In genomic region chr15:82986442-82986780, GRCh38 we compare ENCODE assay signal across 8 cellular contexts. TPM values are rescaled to one million over a fixed set of nuclear protein-coding genes. Genes with fewer than 3 reads are reported as not detected.
DNase-seq lines count a peak whose midpoint lies in the region; ATAC-seq, FAIRE-seq and TF ChIP-seq lines count a peak whose summit lies in the region.

No MANE protein-coding gene starts in this region.

- no peak for TF ChIP-seq CTCF in MCF 10A (IDR thresholded peaks at IDR 0.05; ENCODE audit: unreplicated experiment)
- TF ChIP-seq CTCF in lower leg skin (IDR thresholded peaks at IDR 0.05), result no peak
- TF ChIP-seq CTCF in type B pancreatic cell (conservative IDR thresholded peaks at IDR 0.05), result no peak

- H3K4me1 Mint-ChIP-seq in MCF 10A (ENCODE audit: insufficient read depth, unreplicated experiment) (peaks cover 4% of the 10 kb centered on the region), type B pancreatic cell (ENCODE audit: unreplicated experiment) (peaks cover 17% of the 10 kb centered on the region)

- FAIRE-seq in GM12891 (lab: Jason Lieb, UNC), result no peak

- DNase-seq in GM12891 (ENCODE audit: insufficient read length, low spot score) (peak; percentile 45), NAMALWA (ENCODE audit: low spot score) (peak; percentile 67), MCF 10A (ENCODE audit: unreplicated experiment) (no peak), lower leg skin (ENCODE audit: low spot score in 2 of 2) (no peak), type B pancreatic cell (ENCODE audit: extremely low spot score, unreplicated experiment) (no peak), activated gamma-delta T cell treated with Interleukin-2 at 50 U/mL for 16 hours (no peak), 8988T (no peak)

- ATAC-seq in GM21825 (IDR thresholded peaks at IDR 0.05; ENCODE audit: unreplicated experiment), result peak; percentile 12

- BruUV-seq in MCF 10A (replicated peaks; lab: Mats Ljungman, UMichigan), result TSS peak; percentile 74

- H3K4me3 Mint-ChIP-seq in MCF 10A (ENCODE audit: unreplicated experiment) (peak overlapping the region; percentile 98), type B pancreatic cell (peak overlapping the region; percentile 100)

- peak overlapping the region; percentile 72 for H3K27ac Mint-ChIP-seq in MCF 10A (ENCODE audit: low read depth, unreplicated experiment)
- peak overlapping the region; percentile 96 for H3K27ac Mint-ChIP-seq in type B pancreatic cell

- TF ChIP-seq POLR2A in GM12891 (IDR thresholded peaks at IDR 0.05; ENCODE audit: low read depth, low read length), result no peak
- TF ChIP-seq POLR2A in lower leg skin (IDR thresholded peaks at IDR 0.05), result no peak

- WGBS in lower leg skin, 2 donors, result 0 to 2% methylated on average over 11 to 12 of the region's 12 CpGs

- H3K36me3 Mint-ChIP-seq in MCF 10A (ENCODE audit: insufficient read depth, unreplicated experiment), result peaks cover 39% of the 10 kb centered on the region
- H3K36me3 Mint-ChIP-seq in type B pancreatic cell, result peaks cover 11% of the 10 kb centered on the region

- H3K27me3 Mint-ChIP-seq in MCF 10A (ENCODE audit: insufficient read depth, unreplicated experiment) (no peaks in the 10 kb centered on the region), type B pancreatic cell (no peaks in the 10 kb centered on the region)

- intact Hi-C loops in MCF 10A (cut with micrococcal nuclease), result loop anchor here (2.0 to 5.0 kb wide), 2 partner anchors 138 to 234 kb away; no protein-coding TSS in a partner anchor
- intact Hi-C loops in lower leg skin (cut with DNase I; ENCODE audit: low total_unique reads), result no loop called here

- H3K4me3 ChIP-seq in lower leg skin (ENCODE audit: low read depth, poor library complexity, severe bottlenecking), result peak overlapping the region; percentile 53

- CTCF ChIA-PET in MCF 10A (lab: Yijun Ruan, JAX), result interaction anchor here (1.2 to 4.4 kb wide), 4 partner anchors 14 to 154 kb away, joined by 3 to 31 read pairs (median 12); partner anchors contain the start of gene C15orf40

- POLR2A ChIA-PET in MCF 10A (lab: Yijun Ruan, JAX), result interaction anchor here (0.5 to 3.6 kb wide), 32 partner anchors 8 to 1658 kb away, joined by 3 to 44 read pairs (median 5); partner anchors contain the start of genes BTBD1, C15orf40, RPS17 and WHAMM

- H3K9me3 Mint-ChIP-seq in MCF 10A (ENCODE audit: unreplicated experiment) (no peaks in the 10 kb centered on the region), type B pancreatic cell (no peaks in the 10 kb centered on the region)

TF ChIP-seq in GM12891, 5 proteins besides CTCF, POLR2A, EP300 and RAD21:
- TF ChIP-seq TAF1 (IDR thresholded peaks at IDR 0.05; ENCODE audit: low read depth, low read length), result no peak
- TF ChIP-seq POU2F2 (IDR thresholded peaks at IDR 0.05; ENCODE audit: low read depth, low read length), result no peak
- TF ChIP-seq SPI1 (IDR thresholded peaks at IDR 0.05; ENCODE audit: low read depth, low read length), result no peak
- no peak for TF ChIP-seq POLR2AphosphoS5 (IDR thresholded peaks at IDR 0.05; ENCODE audit: low read depth, low read length)
- TF ChIP-seq PAX5 (IDR thresholded peaks at IDR 0.05; ENCODE audit: insufficient read depth, low read length, severe bottlenecking), result no peak

RNA-seq across cellular contexts. Expression of gene RAMAC, which starts 0.4 kb away (rescaled TPM):
- polyA plus RNA-seq in GM12891 (2012; ENCODE audit: low read depth, missing spikeins), result 30.3 TPM
- total RNA-seq in MCF 10A (2022), result 21.0 and 25.6 TPM in 2 replicates
- total RNA-seq in lower leg skin, result 10 to 100 TPM; 26.5 to 32.1 (median 29.5) TPM
- 31.1 and 46.1 TPM in 2 replicates for total RNA-seq in type B pancreatic cell (ENCODE audit: low replicate concordance)

RNA-seq across cellular contexts. Expression of gene C15orf40, which starts 25.0 kb away (rescaled TPM):
- polyA plus RNA-seq in GM12891 (2012; ENCODE audit: low read depth, missing spikeins), result 28.7 TPM
- total RNA-seq in MCF 10A (2022) (38.1 and 39.3 TPM in 2 replicates), lower leg skin (10 to 100 TPM in 3 of 4 donors, 1 to 10 TPM in 1; 8.6 to 28.2 (median 22.5) TPM), type B pancreatic cell (ENCODE audit: low replicate concordance) (20.8 and 26.8 TPM in 2 replicates)

RNA-seq across cellular contexts. Expression of gene HOMER2, which starts 33.9 kb away (rescaled TPM):
- polyA plus RNA-seq in GM12891 (2012; ENCODE audit: low read depth, missing spikeins), result 5.2 TPM
- total RNA-seq in MCF 10A (2022), result 8.8 and 17.0 TPM in 2 replicates
- 100 to 1,000 TPM in 2 of 4 donors, 10 to 100 TPM in 2; 88.3 to 129 (median 108) TPM for total RNA-seq in lower leg skin
- total RNA-seq in type B pancreatic cell (ENCODE audit: low replicate concordance), result 18.8 and 23.4 TPM in 2 replicates

Comparison
In these comparisons a context has a peak if more than half of its experiments do, and no peak if none do; other contexts are left out.
1. DNase-seq: peak in GM12891 (single experiment) and NAMALWA (single experiment); none in MCF 10A (single experiment), lower leg skin (0 of 2), type B pancreatic cell (single experiment), activated gamma-delta T cell treated with Interleukin-2 at 50 U/mL for 16 hours (single experiment) and 8988T (single experiment).